In the genomic region with DNA sequence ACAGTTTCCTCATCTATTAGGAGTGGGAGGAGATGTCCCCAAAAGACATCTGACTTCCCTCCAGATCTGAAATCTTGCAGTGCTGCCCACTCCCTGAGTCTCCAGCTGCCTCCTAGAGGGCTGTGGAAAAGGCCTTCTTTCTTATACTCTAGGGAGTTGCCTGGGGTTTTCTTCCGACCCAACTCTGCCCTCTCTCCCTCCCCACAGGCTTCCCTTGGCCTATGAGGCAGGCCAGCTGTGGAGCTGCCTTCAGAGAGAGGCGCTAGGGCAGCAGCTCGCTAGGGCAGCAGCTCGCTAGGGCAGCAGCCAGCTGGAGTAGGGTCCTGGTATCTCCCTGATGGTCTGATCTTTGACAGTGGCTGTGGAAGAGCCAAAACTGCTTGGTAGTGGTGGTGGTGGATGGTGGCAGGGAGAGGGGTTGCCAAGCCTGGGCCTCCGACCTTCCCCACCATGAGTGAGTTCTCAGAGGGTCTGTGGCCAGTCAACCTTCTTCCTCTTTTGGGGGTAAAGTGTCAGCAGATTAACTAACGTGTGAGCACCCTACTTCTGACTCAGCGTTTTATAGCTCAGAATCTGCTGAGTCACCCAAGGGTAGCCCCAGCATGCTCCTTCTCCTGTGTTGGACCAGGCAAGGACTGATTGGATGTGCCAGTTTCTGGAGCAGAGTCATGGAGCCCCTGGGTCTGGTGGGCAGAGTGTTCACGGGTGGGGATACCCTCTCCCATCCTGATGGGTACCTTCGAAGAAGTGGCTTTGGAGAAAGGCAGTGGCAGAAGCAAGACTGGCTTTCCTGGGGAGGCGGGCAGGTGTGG, we compare ENCODE assay signal across 9 cellular contexts. TPM values are rescaled to one million over a fixed set of nuclear protein-coding genes. Genes with fewer than 3 reads are reported as not detected.
DNase-seq lines count a peak whose midpoint lies in the region; FAIRE-seq and TF ChIP-seq lines count a peak whose summit lies in the region.
"Had no signal": no experiment of that assay in that cellular context is flagged by ENCODE, and none has a peak within 500 bp of the region (broad histone marks: within the 10 kb centered on the region; RNA-seq: fewer than 3 reads in every experiment).

No MANE protein-coding gene starts in this region.

- H3K36me3 Mint-ChIP-seq in activated naive CD8-positive, alpha-beta T cell, result no peaks in the 10 kb centered on the region
- H3K36me3 Mint-ChIP-seq in activated naive CD8-positive, alpha-beta T cell treated with anti-CD3 and anti-CD28 coated beads for 36 hours, result no peaks in the 10 kb centered on the region
- no peaks in the 10 kb centered on the region for H3K36me3 Mint-ChIP-seq in activated CD4-positive, alpha-beta memory T cell treated with anti-CD3 and anti-CD28 coated beads for 36 hours
- no peaks in the 10 kb centered on the region for H3K36me3 Mint-ChIP-seq in type B pancreatic cell

- peak overlapping the region; percentile 13 for H3K4me3 Mint-ChIP-seq in activated naive CD8-positive, alpha-beta T cell
- H3K4me3 Mint-ChIP-seq in activated naive CD8-positive, alpha-beta T cell treated with anti-CD3 and anti-CD28 coated beads for 36 hours, result no peak overlapping the region
- peak overlapping the region; percentile 40 for H3K4me3 Mint-ChIP-seq in activated CD4-positive, alpha-beta memory T cell treated with anti-CD3 and anti-CD28 coated beads for 36 hours
- H3K4me3 Mint-ChIP-seq in type B pancreatic cell, result peak overlapping the region; percentile 67

- POLR2A ChIA-PET in activated CD4-positive, alpha-beta memory T cell treated with anti-CD3 and anti-CD28 coated beads for 36 hours (lab: Charles Lee), result interaction anchor here (1.2 kb wide), 1 partner anchor 19 kb away, joined by 3 read pairs; no protein-coding TSS in a partner anchor

- no peak for TF ChIP-seq CTCF in type B pancreatic cell (conservative IDR thresholded peaks at IDR 0.05)

- CTCF ChIA-PET in activated CD4-positive, alpha-beta memory T cell treated with anti-CD3 and anti-CD28 coated beads for 36 hours (lab: Charles Lee), result interaction anchor here (0.9 to 18.6 kb wide), 6 partner anchors 8 to 188 kb away, joined by 3 to 837 read pairs (median 20); a partner anchor contains a TSS

- intact Hi-C loops in activated CD4-positive, alpha-beta memory T cell treated with anti-CD3 and anti-CD28 coated beads for 36 hours (cut with micrococcal nuclease), result loop anchor here (5.0 kb wide), 1 partner anchor 123 kb away; no protein-coding TSS in a partner anchor

- H3K4me1 Mint-ChIP-seq in activated naive CD8-positive, alpha-beta T cell (ENCODE audit: low read depth), result peaks cover 30% of the 10 kb centered on the region
- peaks cover 25% of the 10 kb centered on the region for H3K4me1 Mint-ChIP-seq in activated naive CD8-positive, alpha-beta T cell treated with anti-CD3 and anti-CD28 coated beads for 36 hours
- peaks cover 25% of the 10 kb centered on the region for H3K4me1 Mint-ChIP-seq in activated CD4-positive, alpha-beta memory T cell treated with anti-CD3 and anti-CD28 coated beads for 36 hours (ENCODE audit: low read depth)
- peaks cover 17% of the 10 kb centered on the region for H3K4me1 Mint-ChIP-seq in type B pancreatic cell (ENCODE audit: unreplicated experiment)

- H3K27me3 Mint-ChIP-seq in activated naive CD8-positive, alpha-beta T cell, result no peaks in the 10 kb centered on the region
- H3K27me3 Mint-ChIP-seq in activated naive CD8-positive, alpha-beta T cell treated with anti-CD3 and anti-CD28 coated beads for 36 hours, result peaks cover 5% of the 10 kb centered on the region
- H3K27me3 Mint-ChIP-seq in activated CD4-positive, alpha-beta memory T cell treated with anti-CD3 and anti-CD28 coated beads for 36 hours, result no peaks in the 10 kb centered on the region
- H3K27me3 Mint-ChIP-seq in type B pancreatic cell, result peaks cover 13% of the 10 kb centered on the region

- peak overlapping the region; percentile 41 for H3K27ac Mint-ChIP-seq in activated naive CD8-positive, alpha-beta T cell
- no peak overlapping the region for H3K27ac Mint-ChIP-seq in activated naive CD8-positive, alpha-beta T cell treated with anti-CD3 and anti-CD28 coated beads for 36 hours
- no peak overlapping the region for H3K27ac Mint-ChIP-seq in activated CD4-positive, alpha-beta memory T cell treated with anti-CD3 and anti-CD28 coated beads for 36 hours
- peak overlapping the region; percentile 65 for H3K27ac Mint-ChIP-seq in type B pancreatic cell

- no peak for TF ChIP-seq POLR2A in GM12891 (IDR thresholded peaks at IDR 0.05; ENCODE audit: low read depth, low read length)

- DNase-seq in activated naive CD8-positive, alpha-beta T cell treated with anti-CD3 and anti-CD28 coated beads for 36 hours, result no peak
- DNase-seq in activated CD4-positive, alpha-beta memory T cell treated with anti-CD3 and anti-CD28 coated beads for 36 hours, result no peak
- DNase-seq in kidney tubule cell (ENCODE audit: low spot score), result peak; percentile 57
- DNase-seq in type B pancreatic cell (ENCODE audit: extremely low spot score, unreplicated experiment), result no peak
- no peak for DNase-seq in NCI-H510A (lab: John Stamatoyannopoulos, UW)
- DNase-seq in GM12891 (ENCODE audit: insufficient read length, low spot score), result no peak
- no peak for DNase-seq in ecto neural progenitor cell (ENCODE audit: low spot score)
- DNase-seq: NCI-H2029 treated with DMSO at 0.1 percent for 48 hours had no signal

- H3K9me3 Mint-ChIP-seq in activated naive CD8-positive, alpha-beta T cell (ENCODE audit: low read depth), result no peaks in the 10 kb centered on the region
- H3K9me3 Mint-ChIP-seq in activated naive CD8-positive, alpha-beta T cell treated with anti-CD3 and anti-CD28 coated beads for 36 hours, result no peaks in the 10 kb centered on the region
- H3K9me3 Mint-ChIP-seq in activated CD4-positive, alpha-beta memory T cell treated with anti-CD3 and anti-CD28 coated beads for 36 hours, result no peaks in the 10 kb centered on the region
- no peaks in the 10 kb centered on the region for H3K9me3 Mint-ChIP-seq in type B pancreatic cell

- FAIRE-seq in GM12891 (lab: Jason Lieb, UNC), result no peak

TF ChIP-seq in GM12891, 5 proteins besides CTCF, POLR2A, EP300 and RAD21:
- TF ChIP-seq POLR2AphosphoS5 (IDR thresholded peaks at IDR 0.05; ENCODE audit: low read depth, low read length) (no peak), SPI1 (IDR thresholded peaks at IDR 0.05; ENCODE audit: low read depth, low read length) (no peak), TAF1 (IDR thresholded peaks at IDR 0.05; ENCODE audit: low read depth, low read length) (no peak), PAX5 (IDR thresholded peaks at IDR 0.05; ENCODE audit: insufficient read depth, low read length, severe bottlenecking) (no peak), POU2F2 (IDR thresholded peaks at IDR 0.05; ENCODE audit: low read depth, low read length) (no peak)

RNA-seq across cellular contexts. Expression of a gene that starts 2.3 kb away (rescaled TPM):
- total RNA-seq in activated naive CD8-positive, alpha-beta T cell treated with anti-CD3 and anti-CD28 coated beads for 36 hours, result 1 to 10 TPM; 5.4 to 6.0 TPM
- total RNA-seq in activated CD4-positive, alpha-beta memory T cell treated with anti-CD3 and anti-CD28 coated beads for 36 hours, result 10 to 100 TPM; 13.7 to 16.2 TPM
- total RNA-seq in type B pancreatic cell (ENCODE audit: low replicate concordance), result 19.7 and 37.4 TPM in 2 replicates
- polyA plus RNA-seq in GM12891 (2012; ENCODE audit: low read depth, missing spikeins), result 1.0 TPM

RNA-seq across cellular contexts. Expression of a gene that starts 16.6 kb away (rescaled TPM):
- total RNA-seq in activated naive CD8-positive, alpha-beta T cell treated with anti-CD3 and anti-CD28 coated beads for 36 hours, result under 1 TPM; 0.27 to 0.54 TPM
- total RNA-seq in activated CD4-positive, alpha-beta memory T cell treated with anti-CD3 and anti-CD28 coated beads for 36 hours, result 1 to 10 TPM; 2.1 to 2.5 TPM
- total RNA-seq in type B pancreatic cell (ENCODE audit: low replicate concordance), result 3.7 and 4.9 TPM in 2 replicates
- 0.47 TPM for polyA plus RNA-seq in GM12891 (2012; ENCODE audit: low read depth, missing spikeins)

RNA-seq across cellular contexts. Expression of a gene that starts 44.4 kb away (rescaled TPM):
- total RNA-seq in activated naive CD8-positive, alpha-beta T cell treated with anti-CD3 and anti-CD28 coated beads for 36 hours, result 100 to 1,000 TPM; 233 to 246 TPM
- total RNA-seq in activated CD4-positive, alpha-beta memory T cell treated with anti-CD3 and anti-CD28 coated beads for 36 hours, result 100 to 1,000 TPM; 257 to 280 TPM
- total RNA-seq in type B pancreatic cell (ENCODE audit: low replicate concordance), result 71.5 and 76.1 TPM in 2 replicates
- polyA plus RNA-seq in GM12891 (2012; ENCODE audit: low read depth, missing spikeins), result 25.5 TPM

RNA-seq across cellular contexts. Expression of a gene that starts 50.0 kb away (rescaled TPM):
- total RNA-seq in activated naive CD8-positive, alpha-beta T cell treated with anti-CD3 and anti-CD28 coated beads for 36 hours, result under 1 TPM in 1 of 2 experiments, not detected in 1; 0.08 TPM
- not detected for total RNA-seq in activated CD4-positive, alpha-beta memory T cell treated with anti-CD3 and anti-CD28 coated beads for 36 hours
- 3.7 and 18.9 TPM in 2 replicates for total RNA-seq in type B pancreatic cell (ENCODE audit: low replicate concordance)
- 0.12 TPM for polyA plus RNA-seq in GM12891 (2012; ENCODE audit: low read depth, missing spikeins)

Comparison
In these comparisons a context has a peak if more than half of its experiments do, and no peak if none do; other contexts are left out.
1. H3K27ac Mint-ChIP-seq: peak in activated naive CD8-positive, alpha-beta T cell (single experiment) and type B pancreatic cell (single experiment); none in activated naive CD8-positive, alpha-beta T cell treated with anti-CD3 and anti-CD28 coated beads for 36 hours (single experiment) and activated CD4-positive, alpha-beta memory T cell treated with anti-CD3 and anti-CD28 coated beads for 36 hours (single experiment).